In genomic region chr6:155678361-155678760, GRCh38 we compare ENCODE assay signal across 14 cellular contexts.
"Had no signal": no experiment of that assay in that cellular context is flagged by ENCODE, and none has a peak within 500 bp of the region (broad histone marks: within the 10 kb centered on the region; RNA-seq: fewer than 3 reads in every experiment).

No MANE protein-coding gene starts in this region.

- H3K4me3 ChIP-seq: lower lobe of right lung, ovary, sigmoid colon, tibial artery, uterus had no signal

- H3K27ac Mint-ChIP-seq: mesothelial cell of epicardium; stimulated activated memory B cell treated with anti-CD40 and anti-IgM and Interleukin-4, amounts not matched to agents 10 μg/mL and 1 μg/mL and 100 μg/mL, for 72 hours had no signal

- H3K4me3 Mint-ChIP-seq: mesothelial cell of epicardium; neural crest cell; stimulated activated memory B cell treated with anti-CD40 and anti-IgM and Interleukin-4, amounts not matched to agents 10 μg/mL and 1 μg/mL and 100 μg/mL, for 72 hours had no signal

- H3K4me1 Mint-ChIP-seq: mesothelial cell of epicardium; neural crest cell; stimulated activated memory B cell treated with anti-CD40 and anti-IgM and Interleukin-4, amounts not matched to agents 10 μg/mL and 1 μg/mL and 100 μg/mL, for 72 hours had no signal

- H3K27me3 Mint-ChIP-seq: stimulated activated memory B cell treated with anti-CD40 and anti-IgM and Interleukin-4, amounts not matched to agents 10 μg/mL and 1 μg/mL and 100 μg/mL, for 72 hours had no signal

- H3K36me3 ChIP-seq: lower lobe of right lung, ovary, sigmoid colon, tibial artery, uterus had no signal

- DNase-seq: activated CD4-positive, CD25-positive, alpha-beta regulatory T cell treated with anti-CD3 and anti-CD28 coated beads, Interleukin-2, amount 50 U/mL, for 72 hours; activated naive CD4-positive, alpha-beta T cell treated with Interleukin-2 at 50 U/mL for 16 hours; aorta; hypothalamus; left colon; lower lobe of right lung; ovary; sigmoid colon; stimulated activated CD4-positive, alpha-beta T cell treated with anti-CD3 and anti-CD28 coated beads, Interleukin-2, amount 100 ng/mL, for 48 hours; tibial artery; uterus had no signal

- H3K27me3 ChIP-seq: ovary, sigmoid colon, tibial artery, uterus had no signal

- H3K9me3 ChIP-seq: lower lobe of right lung, ovary, sigmoid colon, tibial artery, uterus had no signal

- H3K27ac ChIP-seq: lower lobe of right lung, ovary, sigmoid colon, tibial artery, uterus had no signal

- H3K36me3 Mint-ChIP-seq: mesothelial cell of epicardium; stimulated activated memory B cell treated with anti-CD40 and anti-IgM and Interleukin-4, amounts not matched to agents 10 μg/mL and 1 μg/mL and 100 μg/mL, for 72 hours had no signal

- H3K4me1 ChIP-seq: lower lobe of right lung, sigmoid colon, tibial artery, uterus had no signal

- H3K9me3 Mint-ChIP-seq: mesothelial cell of epicardium; neural crest cell; stimulated activated memory B cell treated with anti-CD40 and anti-IgM and Interleukin-4, amounts not matched to agents 10 μg/mL and 1 μg/mL and 100 μg/mL, for 72 hours had no signal
